Comparison of ENCODE assay signal across 24 cellular contexts in the genomic region with DNA sequence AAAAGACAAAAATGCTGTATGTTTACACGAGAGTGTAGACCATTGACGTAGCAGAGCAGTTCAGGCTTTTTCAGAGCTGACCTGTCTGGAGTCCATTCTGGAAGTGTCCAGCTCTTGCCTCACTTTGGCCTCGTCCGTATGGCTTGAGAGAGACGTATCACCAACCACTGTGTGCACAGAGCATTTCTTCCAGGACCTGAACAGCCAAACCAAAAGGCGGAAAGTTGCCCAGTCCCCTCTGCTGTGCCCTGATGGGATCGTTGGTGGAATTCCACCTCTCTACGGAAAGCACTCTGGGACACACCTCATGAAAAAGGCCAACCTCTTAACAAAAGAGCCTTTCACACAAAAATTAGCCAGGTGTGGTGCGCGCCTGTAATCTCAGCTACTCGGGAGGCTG.
A peak's percentile ranks its signal among the peaks of the same experiment; 100 is the strongest.
DNase-seq lines count a peak whose midpoint lies in the region; ATAC-seq and TF ChIP-seq lines count a peak whose summit lies in the region.
"Had no signal": no experiment of that assay in that cellular context is flagged by ENCODE, and none has a peak within 500 bp of the region (broad histone marks: within the 10 kb centered on the region; RNA-seq: fewer than 3 reads in every experiment).

No MANE protein-coding gene starts in this region.

- H3K27ac ChIP-seq in colonic mucosa, result no peak overlapping the region
- no peak overlapping the region for H3K27ac ChIP-seq in heart right ventricle
- H3K27ac ChIP-seq: GM23248, KMS-11 had no signal

- H3K36me3 Mint-ChIP-seq in activated naive CD8-positive, alpha-beta T cell treated with anti-CD3 and anti-CD28 coated beads, Interleukin-2, amount 10 ng/mL, durations not matched to agents 7 days and 5 days, result peaks cover 8% of the 10 kb centered on the region
- H3K36me3 Mint-ChIP-seq in activated naive CD8-positive, alpha-beta T cell treated with anti-CD3 and anti-CD28 coated beads for 36 hours, result peaks cover 4% of the 10 kb centered on the region
- H3K36me3 Mint-ChIP-seq in nephron progenitor cell (ENCODE audit: low read depth), result peaks cover 59% of the 10 kb centered on the region
- peaks cover 9% of the 10 kb centered on the region for H3K36me3 Mint-ChIP-seq in activated CD4-positive, alpha-beta memory T cell treated with anti-CD3 and anti-CD28 coated beads for 36 hours

- no peak overlapping the region for H3K9ac ChIP-seq in colonic mucosa (ENCODE audit: low read depth in 2 of 2, low read length in 2 of 2)
- H3K9ac ChIP-seq: GM23248, KMS-11 had no signal

- H3K4me3 Mint-ChIP-seq in activated naive CD8-positive, alpha-beta T cell treated with anti-CD3 and anti-CD28 coated beads, Interleukin-2, amount 10 ng/mL, durations not matched to agents 7 days and 5 days, result no peak overlapping the region
- H3K4me3 Mint-ChIP-seq in activated naive CD8-positive, alpha-beta T cell treated with anti-CD3 and anti-CD28 coated beads for 36 hours, result no peak overlapping the region
- H3K4me3 Mint-ChIP-seq in nephron progenitor cell, result no peak overlapping the region
- H3K4me3 Mint-ChIP-seq in activated CD4-positive, alpha-beta memory T cell treated with anti-CD3 and anti-CD28 coated beads for 36 hours, result no peak overlapping the region
- H3K4me3 Mint-ChIP-seq: CD14-positive monocyte; CD8-positive, alpha-beta memory T cell; HFFc6 had no signal

- POLR2A ChIA-PET in activated naive CD8-positive, alpha-beta T cell treated with anti-CD3 and anti-CD28 coated beads, Interleukin-2, amount 10 ng/mL, durations not matched to agents 7 days and 5 days (lab: Charles Lee), result no interaction called here
- POLR2A ChIA-PET in activated CD4-positive, alpha-beta memory T cell treated with anti-CD3 and anti-CD28 coated beads for 36 hours (lab: Charles Lee), result no interaction called here

- H3K36me3 ChIP-seq in colonic mucosa (no peaks in the 10 kb centered on the region), heart right ventricle (peaks cover 0 to 94% (median 18%) of the 10 kb centered on the region in 9 donors)

- CTCF ChIA-PET in activated CD4-positive, alpha-beta memory T cell treated with anti-CD3 and anti-CD28 coated beads for 36 hours (lab: Charles Lee), result no interaction called here

- H3K27me3 ChIP-seq in colonic mucosa (no peaks in the 10 kb centered on the region), heart right ventricle (no peaks in the 10 kb centered on the region)
- H3K27me3 ChIP-seq: BE2C had no signal

- H3K4me3 ChIP-seq in colonic mucosa (no peak overlapping the region), heart right ventricle (no peak overlapping the region)
- H3K4me3 ChIP-seq: GM23248, HAP-1 had no signal

- no peaks in the 10 kb centered on the region for H3K9me3 ChIP-seq in colonic mucosa
- no peaks in the 10 kb centered on the region for H3K9me3 ChIP-seq in heart right ventricle
- H3K9me3 ChIP-seq: BE2C, HAP-1 had no signal

- peak; percentile 7 for DNase-seq in activated naive CD8-positive, alpha-beta T cell treated with anti-CD3 and anti-CD28 coated beads, Interleukin-2, amount 10 ng/mL, durations not matched to agents 7 days and 5 days
- no peak for DNase-seq in activated naive CD8-positive, alpha-beta T cell treated with anti-CD3 and anti-CD28 coated beads for 36 hours
- DNase-seq in colonic mucosa, result peak; percentile 8
- DNase-seq in nephron progenitor cell, result no peak
- DNase-seq in heart right ventricle, result no peak
- no peak for DNase-seq in medulla oblongata (ENCODE audit: extremely low spot score)
- DNase-seq in activated CD4-positive, alpha-beta memory T cell treated with anti-CD3 and anti-CD28 coated beads for 36 hours, result no peak
- DNase-seq: 8988T; ACHN; BE2C; CD8-positive, alpha-beta memory T cell; DMS153; GM23248; HFFc6; MM.1S; NCI-H1694; NCI-H2029 treated with DMSO at 0.1 percent for 48 hours; NCI-H526 treated with DMSO at 0.1 percent for 48 hours; RPMI8226; SHP77 treated with DMSO at 0.1 percent for 48 hours had no signal

- 93 to 94% methylated on average over 11 of the region's 11 CpGs for WGBS in heart right ventricle, 2 donors

- intact Hi-C loops in colonic mucosa (cut with DNase I) (no loop called here), heart right ventricle (cut with DNase I) (no loop called here)
- intact Hi-C loops in activated CD4-positive, alpha-beta memory T cell treated with anti-CD3 and anti-CD28 coated beads for 36 hours (cut with micrococcal nuclease), result no loop called here

- no peaks in the 10 kb centered on the region for H3K4me1 Mint-ChIP-seq in activated naive CD8-positive, alpha-beta T cell treated with anti-CD3 and anti-CD28 coated beads, Interleukin-2, amount 10 ng/mL, durations not matched to agents 7 days and 5 days
- H3K4me1 Mint-ChIP-seq in activated naive CD8-positive, alpha-beta T cell treated with anti-CD3 and anti-CD28 coated beads for 36 hours, result no peaks in the 10 kb centered on the region
- peaks cover 22% of the 10 kb centered on the region for H3K4me1 Mint-ChIP-seq in nephron progenitor cell
- H3K4me1 Mint-ChIP-seq in activated CD4-positive, alpha-beta memory T cell treated with anti-CD3 and anti-CD28 coated beads for 36 hours (ENCODE audit: low read depth), result no peaks in the 10 kb centered on the region
- H3K4me1 Mint-ChIP-seq: CD14-positive monocyte; CD8-positive, alpha-beta memory T cell had no signal

- TF ChIP-seq CTCF in colonic mucosa (IDR thresholded peaks at IDR 0.05) (no peak), nephron progenitor cell (IDR thresholded peaks at IDR 0.05) (no peak), heart right ventricle (IDR thresholded peaks at IDR 0.05) (no peak)

- H3K27me3 Mint-ChIP-seq in activated naive CD8-positive, alpha-beta T cell treated with anti-CD3 and anti-CD28 coated beads, Interleukin-2, amount 10 ng/mL, durations not matched to agents 7 days and 5 days, result no peaks in the 10 kb centered on the region
- no peaks in the 10 kb centered on the region for H3K27me3 Mint-ChIP-seq in activated naive CD8-positive, alpha-beta T cell treated with anti-CD3 and anti-CD28 coated beads for 36 hours
- H3K27me3 Mint-ChIP-seq in nephron progenitor cell (ENCODE audit: low read depth, poor library complexity), result no peaks in the 10 kb centered on the region
- no peaks in the 10 kb centered on the region for H3K27me3 Mint-ChIP-seq in activated CD4-positive, alpha-beta memory T cell treated with anti-CD3 and anti-CD28 coated beads for 36 hours
- H3K27me3 Mint-ChIP-seq: CD8-positive, alpha-beta memory T cell; IgD-negative memory B cell had no signal

- no peaks in the 10 kb centered on the region for H3K4me1 ChIP-seq in colonic mucosa
- H3K4me1 ChIP-seq in heart right ventricle, result peaks cover 0 to 3% (median 0%) of the 10 kb centered on the region in 9 donors
- H3K4me1 ChIP-seq: BE2C had no signal

- no peaks in the 10 kb centered on the region for H3K9me3 Mint-ChIP-seq in activated naive CD8-positive, alpha-beta T cell treated with anti-CD3 and anti-CD28 coated beads, Interleukin-2, amount 10 ng/mL, durations not matched to agents 7 days and 5 days
- no peaks in the 10 kb centered on the region for H3K9me3 Mint-ChIP-seq in activated naive CD8-positive, alpha-beta T cell treated with anti-CD3 and anti-CD28 coated beads for 36 hours
- H3K9me3 Mint-ChIP-seq in nephron progenitor cell, result no peaks in the 10 kb centered on the region
- H3K9me3 Mint-ChIP-seq in activated CD4-positive, alpha-beta memory T cell treated with anti-CD3 and anti-CD28 coated beads for 36 hours, result no peaks in the 10 kb centered on the region
- H3K9me3 Mint-ChIP-seq: CD14-positive monocyte; CD8-positive, alpha-beta memory T cell; HFFc6; IgD-negative memory B cell had no signal

- H3K27ac Mint-ChIP-seq in activated naive CD8-positive, alpha-beta T cell treated with anti-CD3 and anti-CD28 coated beads, Interleukin-2, amount 10 ng/mL, durations not matched to agents 7 days and 5 days, result no peak overlapping the region
- no peak overlapping the region for H3K27ac Mint-ChIP-seq in activated naive CD8-positive, alpha-beta T cell treated with anti-CD3 and anti-CD28 coated beads for 36 hours
- H3K27ac Mint-ChIP-seq in nephron progenitor cell, result peak overlapping the region; percentile 93
- no peak overlapping the region for H3K27ac Mint-ChIP-seq in activated CD4-positive, alpha-beta memory T cell treated with anti-CD3 and anti-CD28 coated beads for 36 hours
- H3K27ac Mint-ChIP-seq: HFFc6, IgD-negative memory B cell had no signal

- ATAC-seq in activated naive CD8-positive, alpha-beta T cell treated with anti-CD3 and anti-CD28 coated beads, Interleukin-2, amount 10 ng/mL, durations not matched to agents 7 days and 5 days (ENCODE audit: low read depth), result no peak
- ATAC-seq in heart right ventricle, result no peak

Comparison
In these comparisons a context has a peak if more than half of its experiments do, and no peak if none do; other contexts are left out.
1. DNase-seq: peak in activated naive CD8-positive, alpha-beta T cell treated with anti-CD3 and anti-CD28 coated beads, Interleukin-2, amount 10 ng/mL, durations not matched to agents 7 days and 5 days (single experiment) and colonic mucosa (single experiment); none in activated naive CD8-positive, alpha-beta T cell treated with anti-CD3 and anti-CD28 coated beads for 36 hours (single experiment), nephron progenitor cell (single experiment), heart right ventricle (0 of 2), medulla oblongata (single experiment) and activated CD4-positive, alpha-beta memory T cell treated with anti-CD3 and anti-CD28 coated beads for 36 hours (single experiment).